In the genomic region with DNA sequence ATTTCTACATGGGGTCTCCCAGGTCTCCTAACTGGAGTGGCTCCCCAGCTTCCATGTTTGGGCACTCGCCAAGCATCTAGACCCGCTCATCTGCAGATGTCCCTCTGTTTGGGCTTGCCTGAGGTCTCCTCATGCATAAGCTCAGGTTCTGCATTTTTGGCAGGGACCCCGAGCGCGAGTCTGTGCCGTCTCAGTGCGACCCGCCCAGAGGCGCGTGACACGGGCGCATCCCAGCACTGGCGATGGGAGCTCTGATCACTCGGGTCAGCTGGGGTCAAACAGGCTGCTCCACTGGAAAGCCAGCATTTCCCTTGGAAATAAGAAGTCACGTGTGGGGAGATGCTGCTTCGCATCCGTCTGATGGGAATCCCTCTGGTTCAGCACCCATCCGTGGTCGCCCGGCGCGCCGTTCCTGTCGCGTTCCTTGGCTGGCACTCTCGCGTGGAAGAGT, we compare ENCODE assay signal across 3 cellular contexts.
TF ChIP-seq lines count a peak whose summit lies in the region.

No MANE protein-coding gene starts in this region.

TF ChIP-seq in SK-N-SH, 30 proteins besides CTCF, POLR2A, EP300 and RAD21:
- no peak for TF ChIP-seq TEAD4 (IDR thresholded peaks at IDR 0.05; ENCODE audit: borderline replicate concordance, insufficient read depth)
- TF ChIP-seq, protein P1, sequence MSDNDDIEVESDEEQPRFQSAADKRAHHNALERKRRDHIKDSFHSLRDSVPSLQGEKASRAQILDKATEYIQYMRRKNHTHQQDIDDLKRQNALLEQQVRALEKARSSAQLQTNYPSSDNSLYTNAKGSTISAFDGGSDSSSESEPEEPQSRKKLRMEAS (IDR thresholded peaks at IDR 0.05; ENCODE audit: low read depth): no peak
- no peak for TF ChIP-seq RFX5 (IDR thresholded peaks at IDR 0.05; ENCODE audit: low read length)
- TF ChIP-seq SMC3 (IDR thresholded peaks at IDR 0.05; ENCODE audit: low read depth, low read length): no peak
- TF ChIP-seq EZH2phosphoT487 (IDR thresholded peaks at IDR 0.05; ENCODE audit: borderline replicate concordance, low read depth): no peak
- no peak for TF ChIP-seq MEF2A (IDR thresholded peaks at IDR 0.05; ENCODE audit: borderline replicate concordance, low read depth)
- TF ChIP-seq MXI1 (IDR thresholded peaks at IDR 0.05; ENCODE audit: low read depth, low read length): no peak
- TF ChIP-seq POLR2AphosphoS5 (IDR thresholded peaks at IDR 0.05; ENCODE audit: low read depth, low read length): no peak
- TF ChIP-seq TAF1 (IDR thresholded peaks at IDR 0.05; ENCODE audit: borderline replicate concordance, low read depth, low read length): no peak
- TF ChIP-seq FOSL2 (IDR thresholded peaks at IDR 0.05; ENCODE audit: borderline replicate concordance, low read depth): no peak
- TF ChIP-seq NFIC (IDR thresholded peaks at IDR 0.05; ENCODE audit: borderline replicate concordance): no peak
- no peak for TF ChIP-seq ZBTB33 (IDR thresholded peaks at IDR 0.05; ENCODE audit: borderline replicate concordance, low read depth)
- no peak for TF ChIP-seq USF1 (IDR thresholded peaks at IDR 0.05; ENCODE audit: borderline replicate concordance, low read depth)
- TF ChIP-seq TCF12 (IDR thresholded peaks at IDR 0.05): no peak
- no peak for TF ChIP-seq GATA2 (CRISPR knock-in tag; IDR thresholded peaks at IDR 0.05)
- TF ChIP-seq SIN3A (IDR thresholded peaks at IDR 0.05; ENCODE audit: borderline replicate concordance, low read depth, low read length): no peak
- TF ChIP-seq RCOR1 (IDR thresholded peaks at IDR 0.05; ENCODE audit: low read length): no peak

TF ChIP-seq in SK-N-SH treated with all-trans-retinoic acid at 6 μM for 48 hours, 23 proteins besides CTCF, POLR2A, EP300 and RAD21:
- TF ChIP-seq BACH2 (CRISPR knock-in tag; IDR thresholded peaks at IDR 0.05; ENCODE audit: borderline replicate concordance): no peak
- TF ChIP-seq TCF4 (CRISPR knock-in tag; IDR thresholded peaks at IDR 0.05; ENCODE audit: borderline replicate concordance): no peak
- TF ChIP-seq SNAI2 (CRISPR knock-in tag; IDR thresholded peaks at IDR 0.05): no peak
- no peak for TF ChIP-seq TSHZ2 (CRISPR knock-in tag; IDR thresholded peaks at IDR 0.05)
- TF ChIP-seq PPARA (CRISPR knock-in tag; IDR thresholded peaks at IDR 0.05; ENCODE audit: borderline replicate concordance): no peak
- no peak for TF ChIP-seq ZFP3 (CRISPR knock-in tag; IDR thresholded peaks at IDR 0.05)
- no peak for TF ChIP-seq OSR1 (CRISPR knock-in tag; IDR thresholded peaks at IDR 0.05)
- TF ChIP-seq TOX (CRISPR knock-in tag; IDR thresholded peaks at IDR 0.05; ENCODE audit: borderline replicate concordance): no peak
- no peak for TF ChIP-seq ARNTL (CRISPR knock-in tag; IDR thresholded peaks at IDR 0.05; ENCODE audit: borderline replicate concordance, low read depth)
- TF ChIP-seq ESRRG (CRISPR knock-in tag; IDR thresholded peaks at IDR 0.05): no peak
- no peak for TF ChIP-seq ISL1 (CRISPR knock-in tag; IDR thresholded peaks at IDR 0.05)
- no peak for TF ChIP-seq ZC3H10 (CRISPR knock-in tag; IDR thresholded peaks at IDR 0.05)
- TF ChIP-seq CSRNP3 (CRISPR knock-in tag; IDR thresholded peaks at IDR 0.05): no peak
- no peak for TF ChIP-seq ZNF565 (CRISPR knock-in tag; conservative IDR thresholded peaks at IDR 0.05; ENCODE audit: low read depth)
- no peak for TF ChIP-seq CREB5 (CRISPR knock-in tag; IDR thresholded peaks at IDR 0.05; ENCODE audit: low read depth)
- no peak for TF ChIP-seq ZNF8 (CRISPR knock-in tag; IDR thresholded peaks at IDR 0.05)

TF ChIP-seq in K562, 482 proteins besides CTCF, POLR2A, EP300 and RAD21:
- no peak for TF ChIP-seq NFRKB (IDR thresholded peaks at IDR 0.05; ENCODE audit: low read depth)
- no peak for TF ChIP-seq ZNF133 (CRISPR knock-in tag; IDR thresholded peaks at IDR 0.05)
- TF ChIP-seq JUND (IDR thresholded peaks at IDR 0.05; ENCODE audit: borderline replicate concordance, low read depth, low read length): no peak
- TF ChIP-seq JUND (tag; IDR thresholded peaks at IDR 0.05; ENCODE audit: borderline replicate concordance, low read depth, low read length): no peak
- TF ChIP-seq ZNF76 (CRISPR knock-in tag; IDR thresholded peaks at IDR 0.05; ENCODE audit: borderline replicate concordance): no peak
- TF ChIP-seq UBTF (IDR thresholded peaks at IDR 0.05; ENCODE audit: borderline replicate concordance in 1 of 2, low read depth in 2 of 2, low read length in 2 of 2): no peak
- no peak for TF ChIP-seq OTX1 (CRISPR knock-in tag; IDR thresholded peaks at IDR 0.05)
- no peak for TF ChIP-seq MTA3 (IDR thresholded peaks at IDR 0.05; ENCODE audit: borderline replicate concordance)
- TF ChIP-seq, protein P2, sequence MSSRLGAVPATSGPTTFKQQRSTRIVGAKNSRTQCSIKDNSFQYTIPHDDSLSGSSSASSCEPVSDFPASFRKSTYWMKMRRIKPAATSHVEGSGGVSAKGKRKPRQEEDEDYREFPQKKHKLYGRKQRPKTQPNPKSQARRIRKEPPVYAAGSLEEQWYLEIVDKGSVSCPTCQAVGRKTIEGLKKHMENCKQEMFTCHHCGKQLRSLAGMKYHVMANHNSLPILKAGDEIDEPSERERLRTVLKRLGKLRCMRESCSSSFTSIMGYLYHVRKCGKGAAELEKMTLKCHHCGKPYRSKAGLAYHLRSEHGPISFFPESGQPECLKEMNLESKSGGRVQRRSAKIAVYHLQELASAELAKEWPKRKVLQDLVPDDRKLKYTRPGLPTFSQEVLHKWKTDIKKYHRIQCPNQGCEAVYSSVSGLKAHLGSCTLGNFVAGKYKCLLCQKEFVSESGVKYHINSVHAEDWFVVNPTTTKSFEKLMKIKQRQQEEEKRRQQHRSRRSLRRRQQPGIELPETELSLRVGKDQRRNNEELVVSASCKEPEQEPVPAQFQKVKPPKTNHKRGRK (tag; IDR thresholded peaks at IDR 0.05): no peak
- TF ChIP-seq, protein P3, sequence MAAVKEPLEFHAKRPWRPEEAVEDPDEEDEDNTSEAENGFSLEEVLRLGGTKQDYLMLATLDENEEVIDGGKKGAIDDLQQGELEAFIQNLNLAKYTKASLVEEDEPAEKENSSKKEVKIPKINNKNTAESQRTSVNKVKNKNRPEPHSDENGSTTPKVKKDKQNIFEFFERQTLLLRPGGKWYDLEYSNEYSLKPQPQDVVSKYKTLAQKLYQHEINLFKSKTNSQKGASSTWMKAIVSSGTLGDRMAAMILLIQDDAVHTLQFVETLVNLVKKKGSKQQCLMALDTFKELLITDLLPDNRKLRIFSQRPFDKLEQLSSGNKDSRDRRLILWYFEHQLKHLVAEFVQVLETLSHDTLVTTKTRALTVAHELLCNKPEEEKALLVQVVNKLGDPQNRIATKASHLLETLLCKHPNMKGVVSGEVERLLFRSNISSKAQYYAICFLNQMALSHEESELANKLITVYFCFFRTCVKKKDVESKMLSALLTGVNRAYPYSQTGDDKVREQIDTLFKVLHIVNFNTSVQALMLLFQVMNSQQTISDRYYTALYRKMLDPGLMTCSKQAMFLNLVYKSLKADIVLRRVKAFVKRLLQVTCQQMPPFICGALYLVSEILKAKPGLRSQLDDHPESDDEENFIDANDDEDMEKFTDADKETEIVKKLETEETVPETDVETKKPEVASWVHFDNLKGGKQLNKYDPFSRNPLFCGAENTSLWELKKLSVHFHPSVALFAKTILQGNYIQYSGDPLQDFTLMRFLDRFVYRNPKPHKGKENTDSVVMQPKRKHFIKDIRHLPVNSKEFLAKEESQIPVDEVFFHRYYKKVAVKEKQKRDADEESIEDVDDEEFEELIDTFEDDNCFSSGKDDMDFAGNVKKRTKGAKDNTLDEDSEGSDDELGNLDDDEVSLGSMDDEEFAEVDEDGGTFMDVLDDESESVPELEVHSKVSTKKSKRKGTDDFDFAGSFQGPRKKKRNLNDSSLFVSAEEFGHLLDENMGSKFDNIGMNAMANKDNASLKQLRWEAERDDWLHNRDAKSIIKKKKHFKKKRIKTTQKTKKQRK (IDR thresholded peaks at IDR 0.05; ENCODE audit: borderline replicate concordance, low read depth, low read length): no peak
- TF ChIP-seq, protein P4, sequence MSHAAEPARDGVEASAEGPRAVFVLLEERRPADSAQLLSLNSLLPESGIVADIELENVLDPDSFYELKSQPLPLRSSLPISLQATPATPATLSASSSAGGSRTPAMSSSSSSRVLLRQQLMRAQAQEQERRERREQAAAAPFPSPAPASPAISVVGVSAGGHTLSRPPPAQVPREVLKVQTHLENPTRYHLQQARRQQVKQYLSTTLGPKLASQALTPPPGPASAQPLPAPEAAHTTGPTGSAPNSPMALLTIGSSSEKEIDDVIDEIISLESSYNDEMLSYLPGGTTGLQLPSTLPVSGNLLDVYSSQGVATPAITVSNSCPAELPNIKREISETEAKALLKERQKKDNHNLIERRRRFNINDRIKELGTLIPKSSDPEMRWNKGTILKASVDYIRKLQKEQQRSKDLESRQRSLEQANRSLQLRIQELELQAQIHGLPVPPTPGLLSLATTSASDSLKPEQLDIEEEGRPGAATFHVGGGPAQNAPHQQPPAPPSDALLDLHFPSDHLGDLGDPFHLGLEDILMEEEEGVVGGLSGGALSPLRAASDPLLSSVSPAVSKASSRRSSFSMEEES (CRISPR knock-in tag; IDR thresholded peaks at IDR 0.05): no peak
- TF ChIP-seq SIRT6 (IDR thresholded peaks at IDR 0.05; ENCODE audit: low read depth, low read length): no peak
- no peak for TF ChIP-seq NR1H2 (CRISPR knock-in tag; IDR thresholded peaks at IDR 0.05)
- no peak for TF ChIP-seq ZZZ3 (IDR thresholded peaks at IDR 0.05)
- no peak for TF ChIP-seq ZNF24 (IDR thresholded peaks at IDR 0.05)
- no peak for TF ChIP-seq FOXJ3 (CRISPR knock-in tag; IDR thresholded peaks at IDR 0.05)
- no peak for TF ChIP-seq NUFIP1 (IDR thresholded peaks at IDR 0.05; ENCODE audit: partially characterized antibody)
- TF ChIP-seq RBM25 (IDR thresholded peaks at IDR 0.05; ENCODE audit: low read depth, low read length, severe bottlenecking): no peak
- TF ChIP-seq PHF8 (IDR thresholded peaks at IDR 0.05; ENCODE audit: borderline replicate concordance, low read length): no peak
TF ChIP-seq in K562: peak in this region for 0.
